ENCODE assay signal across 19 cellular contexts in the genomic region with DNA sequence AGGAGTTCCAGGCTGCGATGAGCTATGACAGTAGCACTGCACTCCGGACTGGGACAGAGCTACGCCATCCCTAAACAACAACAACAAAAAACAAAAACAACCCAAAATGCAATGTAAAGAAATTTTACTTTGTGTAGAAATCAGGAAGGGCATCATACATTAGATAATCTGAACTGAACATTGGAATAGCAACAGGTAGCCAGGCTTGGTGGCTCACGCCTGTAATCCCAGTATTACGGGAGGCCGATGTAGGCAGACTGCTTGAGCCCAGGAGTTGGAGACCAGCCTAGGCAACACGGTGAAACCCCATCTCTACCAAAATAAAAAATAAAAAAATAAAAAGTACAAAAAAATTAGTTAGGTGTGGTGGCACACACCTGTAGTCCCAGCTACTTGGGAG. TPM values are rescaled to one million over a fixed set of nuclear protein-coding genes. Genes with fewer than 3 reads are reported as not detected.
DNase-seq lines count a peak whose midpoint lies in the region; ATAC-seq and TF ChIP-seq lines count a peak whose summit lies in the region.
"Had no signal": no experiment of that assay in that cellular context is flagged by ENCODE, and none has a peak within 500 bp of the region (broad histone marks: within the 10 kb centered on the region; RNA-seq: fewer than 3 reads in every experiment).

No MANE protein-coding gene starts in this region.

- peaks cover 49% of the 10 kb centered on the region for H3K4me1 Mint-ChIP-seq in activated CD4-positive, alpha-beta memory T cell treated with anti-CD3 and anti-CD28 coated beads, Interleukin-2, amount 10 ng/mL, durations not matched to agents 7 days and 5 days
- H3K4me1 Mint-ChIP-seq in activated CD4-positive, alpha-beta memory T cell treated with anti-CD3 and anti-CD28 coated beads for 36 hours (ENCODE audit: low read depth) = peaks cover 50% of the 10 kb centered on the region
- H3K4me1 Mint-ChIP-seq in WTC11 (peaks cover 20% of the 10 kb centered on the region), neural crest cell (peaks cover 34% of the 10 kb centered on the region)

- H3K27ac ChIP-seq in DOHH2 (ENCODE audit: low read depth, low read length) = no peak overlapping the region
- H3K27ac ChIP-seq: colonic mucosa had no signal

- no peak for DNase-seq in activated CD4-positive, alpha-beta memory T cell treated with anti-CD3 and anti-CD28 coated beads, Interleukin-2, amount 10 ng/mL, durations not matched to agents 7 days and 5 days
- DNase-seq in activated CD4-positive, alpha-beta memory T cell treated with anti-CD3 and anti-CD28 coated beads for 36 hours = no peak
- no peak for DNase-seq in WTC11 (ENCODE audit: low spot score)
- DNase-seq in neural crest cell (ENCODE audit: low read depth, low spot score) = no peak
- DNase-seq in NCI-H2081 treated with DMSO at 0.1 percent for 48 hours (lab: John Stamatoyannopoulos, UW) = no peak
- no peak for DNase-seq in hypothalamus (lab: John Stamatoyannopoulos, UW)
- DNase-seq: ACHN; activated naive CD4-positive, alpha-beta T cell treated with anti-CD3 and anti-CD28 coated beads, Interleukin-2, amount 10 ng/mL, durations not matched to agents 7 days and 5 days; CD4-positive, alpha-beta memory T cell; colonic mucosa; heart right ventricle; islet precursor cell; KG1; mammary epithelial cell; NCI-H1092 treated with DMSO at 0.1 percent for 48 hours; NCI-H526; stimulated activated CD4-positive, alpha-beta T cell treated with anti-CD3 and anti-CD28 coated beads, Interleukin-12 subunit alpha, Interleukin-12 subunit beta, amount 100 ng/mL, for 4 hours had no signal

- H3K9me3 ChIP-seq in DOHH2 (ENCODE audit: control insufficient read depth, insufficient read depth, low read length) = no peaks in the 10 kb centered on the region
- H3K9me3 ChIP-seq: colonic mucosa, heart right ventricle had no signal

- no peak for TF ChIP-seq CTCF in DOHH2 (IDR thresholded peaks at IDR 0.05; ENCODE audit: low read depth, low read length, poor library complexity, severe bottlenecking)
- TF ChIP-seq CTCF in WTC11 (IDR thresholded peaks at IDR 0.05) = no peak
- TF ChIP-seq CTCF in neural crest cell (conservative IDR thresholded peaks at IDR 0.05) = no peak

- no peaks in the 10 kb centered on the region for H3K27me3 Mint-ChIP-seq in activated CD4-positive, alpha-beta memory T cell treated with anti-CD3 and anti-CD28 coated beads, Interleukin-2, amount 10 ng/mL, durations not matched to agents 7 days and 5 days
- no peaks in the 10 kb centered on the region for H3K27me3 Mint-ChIP-seq in activated CD4-positive, alpha-beta memory T cell treated with anti-CD3 and anti-CD28 coated beads for 36 hours
- H3K27me3 Mint-ChIP-seq in WTC11 (ENCODE audit: low read depth) (no peaks in the 10 kb centered on the region), neural crest cell (ENCODE audit: low read depth) (no peaks in the 10 kb centered on the region)
- H3K27me3 Mint-ChIP-seq: activated naive CD4-positive, alpha-beta T cell treated with anti-CD3 and anti-CD28 coated beads, Interleukin-2, amount 10 ng/mL, durations not matched to agents 7 days and 5 days had no signal

- no peak overlapping the region for H3K4me3 ChIP-seq in DOHH2 (ENCODE audit: low read length)

- peaks cover 45% of the 10 kb centered on the region for H3K4me1 ChIP-seq in DOHH2 (ENCODE audit: control insufficient read depth, low read length)

- CTCF ChIA-PET in activated CD4-positive, alpha-beta memory T cell treated with anti-CD3 and anti-CD28 coated beads, Interleukin-2, amount 10 ng/mL, durations not matched to agents 7 days and 5 days (lab: Charles Lee) = interaction anchor here (0.6 kb wide), 1 partner anchor 98 kb away, joined by 3 read pairs; no protein-coding TSS in a partner anchor
- CTCF ChIA-PET in activated CD4-positive, alpha-beta memory T cell treated with anti-CD3 and anti-CD28 coated beads for 36 hours (lab: Charles Lee) = interaction anchor here (1.4 to 2.4 kb wide), 2 partner anchors 31 to 98 kb away, joined by 9 to 18 read pairs; partner anchors contain the start of gene PPP3R1
- CTCF ChIA-PET in WTC11 (lab: Charles Lee) = interaction anchor here (1.0 kb wide), 1 partner anchor 34 kb away, joined by 4 read pairs; no protein-coding TSS in a partner anchor

- H3F3A ChIP-seq in DOHH2 (ENCODE audit: control insufficient read depth, insufficient read depth) = no peaks in the 10 kb centered on the region

- H3K4me2 ChIP-seq in DOHH2 (ENCODE audit: low read length) = peak overlapping the region; percentile 81; the same call in 1 of the 2 replicates

- POLR2A ChIA-PET in activated CD4-positive, alpha-beta memory T cell treated with anti-CD3 and anti-CD28 coated beads, Interleukin-2, amount 10 ng/mL, durations not matched to agents 7 days and 5 days (lab: Charles Lee) = interaction anchor here (1.1 to 3.2 kb wide), 3 partner anchors 33 to 96 kb away, joined by 3 to 43 read pairs (median 4); partner anchors contain the start of gene PPP3R1
- POLR2A ChIA-PET in activated CD4-positive, alpha-beta memory T cell treated with anti-CD3 and anti-CD28 coated beads for 36 hours (lab: Charles Lee) = no interaction called here
- POLR2A ChIA-PET in WTC11 (lab: Charles Lee) = interaction anchor here (0.5 kb wide), 1 partner anchor 118 kb away, joined by 3 read pairs; no protein-coding TSS in a partner anchor

- no peaks in the 10 kb centered on the region for H3K27me3 ChIP-seq in DOHH2 (ENCODE audit: control insufficient read depth, low read length)
- H3K27me3 ChIP-seq: colonic mucosa, heart right ventricle had no signal

- peaks cover 6% of the 10 kb centered on the region for H3K36me3 Mint-ChIP-seq in activated CD4-positive, alpha-beta memory T cell treated with anti-CD3 and anti-CD28 coated beads, Interleukin-2, amount 10 ng/mL, durations not matched to agents 7 days and 5 days (ENCODE audit: low read depth)
- H3K36me3 Mint-ChIP-seq in activated CD4-positive, alpha-beta memory T cell treated with anti-CD3 and anti-CD28 coated beads for 36 hours = peaks cover 11% of the 10 kb centered on the region
- peaks cover 9% of the 10 kb centered on the region for H3K36me3 Mint-ChIP-seq in WTC11
- H3K36me3 Mint-ChIP-seq in neural crest cell (ENCODE audit: low read depth) = peaks cover 2% of the 10 kb centered on the region

- peak overlapping the region; percentile 39 for H3K4me3 Mint-ChIP-seq in activated CD4-positive, alpha-beta memory T cell treated with anti-CD3 and anti-CD28 coated beads, Interleukin-2, amount 10 ng/mL, durations not matched to agents 7 days and 5 days
- no peak overlapping the region for H3K4me3 Mint-ChIP-seq in activated CD4-positive, alpha-beta memory T cell treated with anti-CD3 and anti-CD28 coated beads for 36 hours
- H3K4me3 Mint-ChIP-seq in WTC11 (peak overlapping the region; percentile 96), neural crest cell (peak overlapping the region; percentile 92)

- peaks cover 30% of the 10 kb centered on the region for H3K36me3 ChIP-seq in DOHH2 (ENCODE audit: control insufficient read depth, low read length)
- H3K36me3 ChIP-seq: colonic mucosa had no signal

- intact Hi-C loops in activated CD4-positive, alpha-beta memory T cell treated with anti-CD3 and anti-CD28 coated beads for 36 hours (cut with micrococcal nuclease) = loop anchor here (2.0 to 10.0 kb wide), 3 partner anchors 35 to 579 kb away; partner anchors contain the start of genes ARHGAP25 and C1D

- no peaks in the 10 kb centered on the region for H3K9me2 ChIP-seq in DOHH2 (replicated peaks; ENCODE audit: control insufficient read depth, low read length)

- H3K9me3 Mint-ChIP-seq in activated CD4-positive, alpha-beta memory T cell treated with anti-CD3 and anti-CD28 coated beads, Interleukin-2, amount 10 ng/mL, durations not matched to agents 7 days and 5 days = no peaks in the 10 kb centered on the region
- no peaks in the 10 kb centered on the region for H3K9me3 Mint-ChIP-seq in activated CD4-positive, alpha-beta memory T cell treated with anti-CD3 and anti-CD28 coated beads for 36 hours
- H3K9me3 Mint-ChIP-seq in WTC11 (no peaks in the 10 kb centered on the region), neural crest cell (no peaks in the 10 kb centered on the region)
- H3K9me3 Mint-ChIP-seq: activated naive CD4-positive, alpha-beta T cell treated with anti-CD3 and anti-CD28 coated beads, Interleukin-2, amount 10 ng/mL, durations not matched to agents 7 days and 5 days had no signal

- H3K27ac Mint-ChIP-seq in activated CD4-positive, alpha-beta memory T cell treated with anti-CD3 and anti-CD28 coated beads, Interleukin-2, amount 10 ng/mL, durations not matched to agents 7 days and 5 days = no peak overlapping the region
- no peak overlapping the region for H3K27ac Mint-ChIP-seq in activated CD4-positive, alpha-beta memory T cell treated with anti-CD3 and anti-CD28 coated beads for 36 hours
- H3K27ac Mint-ChIP-seq in WTC11 (no peak overlapping the region), neural crest cell (ENCODE audit: unreplicated experiment) (no peak overlapping the region)

- no peaks in the 10 kb centered on the region for H4K20me1 ChIP-seq in DOHH2 (ENCODE audit: control insufficient read depth, insufficient read depth, low read depth, low read length)

- no peak for ATAC-seq in WTC11
- ATAC-seq in HG02763 (IDR thresholded peaks at IDR 0.05; ENCODE audit: unreplicated experiment) = no peak
- ATAC-seq: heart right ventricle had no signal

- H3K79me2 ChIP-seq in DOHH2 (ENCODE audit: control insufficient read depth, low read length) = peaks cover 70% of the 10 kb centered on the region

RNA-seq across cellular contexts. Expression of gene PNO1, which starts 2.1 kb away (rescaled TPM):
- 1 to 10 TPM; 8.0 to 8.5 TPM for total RNA-seq in activated CD4-positive, alpha-beta memory T cell treated with anti-CD3 and anti-CD28 coated beads, Interleukin-2, amount 10 ng/mL, durations not matched to agents 7 days and 5 days
- 10 to 100 TPM; 16.3 to 16.4 TPM for total RNA-seq in activated CD4-positive, alpha-beta memory T cell treated with anti-CD3 and anti-CD28 coated beads for 36 hours
- total RNA-seq in WTC11 (2021) = 23.2 to 25.5 TPM (median 24.0 TPM) in 3 replicates
- total RNA-seq in neural crest cell = 20.3 and 20.8 TPM in 2 replicates
